7 cellular contexts compared by ENCODE assay signal in genomic region chr3:9750556-9751411, GRCh38. TPM values are rescaled to one million over a fixed set of nuclear protein-coding genes. Genes with fewer than 3 reads are reported as not detected.
DNase-seq lines count a peak whose midpoint lies in the region; ATAC-seq and TF ChIP-seq lines count a peak whose summit lies in the region.

No MANE protein-coding gene starts in this region.

- H2AFZ ChIP-seq in HCT116 (ENCODE audit: low read depth, low read length, poor library complexity, severe bottlenecking) (peak overlapping the region; percentile 2), SK-N-SH (ENCODE audit: low read depth) (peak overlapping the region; percentile 85; the same call in 1 of the 2 replicates)

- peak overlapping the region; percentile 74 for H3K27ac ChIP-seq in HCT116 (ENCODE audit: low read depth, low read length)
- peak overlapping the region; percentile 93 to 99 for H3K27ac ChIP-seq in SK-N-SH (ENCODE audit: low read depth in 2 of 2, low read length in 1 of 2)
- H3K27ac ChIP-seq in esophagus squamous epithelium, result peak overlapping the region; percentile 82 to 98 (median 96)

- H3K4me3 ChIP-seq in HCT116 (replicated peaks in 1 of 2; ENCODE audit: low read depth in 1 of 2, low read length in 2 of 2) (peak overlapping the region; percentile 73 to 82), SK-N-SH (ENCODE audit: low read depth in 2 of 2, low read length in 1 of 2) (peak overlapping the region; percentile 79 to 99), esophagus squamous epithelium (peak overlapping the region; percentile 49 to 87 (median 72))

- RAD21 ChIA-PET in HCT116 (lab: Charles Lee; ENCODE audit: low non-redundant PET in 1 of 2, low total read pairs in 2 of 2, uncharacterized antibody in 2 of 2, unreplicated experiment in 2 of 2), result interaction anchor here in 1 of 2 experiments (1.2 kb wide), 1 partner anchor 35 kb away, joined by 3 read pairs; no protein-coding TSS in a partner anchor

- TF ChIP-seq RAD21 in HCT116 (IDR thresholded peaks at IDR 0.05; ENCODE audit: low read depth) (no peak), SK-N-SH (IDR thresholded peaks at IDR 0.05; ENCODE audit: low read length) (no peak)

- no peaks in the 10 kb centered on the region for H4K20me1 ChIP-seq in HCT116 (ENCODE audit: insufficient read depth)
- no peaks in the 10 kb centered on the region for H4K20me1 ChIP-seq in SK-N-SH (ENCODE audit: insufficient read depth)

- TF ChIP-seq CTCF in HCT116 (IDR thresholded peaks at IDR 0.05 in 2 of 3, conservative IDR thresholded peaks at IDR 0.05 in 1 of 3; ENCODE audit: borderline replicate concordance in 1 of 3, insufficient read depth in 1 of 3, low read depth in 2 of 3, low read length in 2 of 3), result no peak
- TF ChIP-seq CTCF in SK-N-SH (IDR thresholded peaks at IDR 0.05), result no peak
- no peak for TF ChIP-seq CTCF in esophagus squamous epithelium (IDR thresholded peaks at IDR 0.05)
- TF ChIP-seq CTCF in progenitor cell of endocrine pancreas (IDR thresholded peaks at IDR 0.05; ENCODE audit: unreplicated experiment), result no peak

- ATAC-seq in HCT116 (no peak), GM18505 (IDR thresholded peaks at IDR 0.05; ENCODE audit: unreplicated experiment) (no peak)

- H3K9me3 Mint-ChIP-seq in progenitor cell of endocrine pancreas (ENCODE audit: low read depth), result no peaks in the 10 kb centered on the region

- peaks cover 8 to 18% of the 10 kb centered on the region in 2 experiments for H3K4me1 ChIP-seq in HCT116 (ENCODE audit: control insufficient read depth in 1 of 2, insufficient read depth in 2 of 2, low read length in 2 of 2)
- peaks cover 17 to 20% of the 10 kb centered on the region in 2 experiments for H3K4me1 ChIP-seq in SK-N-SH (ENCODE audit: control insufficient read depth in 1 of 2, insufficient read depth in 2 of 2, low read depth in 1 of 2, low read length in 1 of 2)
- peaks cover 12 to 52% (median 29%) of the 10 kb centered on the region in 3 donors for H3K4me1 ChIP-seq in esophagus squamous epithelium

- H3K9ac ChIP-seq in HCT116 (ENCODE audit: low read length) (peak overlapping the region; percentile 78), SK-N-SH (peak overlapping the region; percentile 74)

- no peaks in the 10 kb centered on the region for H3K9me3 ChIP-seq in HCT116 (ENCODE audit: control insufficient read depth in 1 of 2, insufficient read depth in 1 of 2, low read depth in 1 of 2, low read length in 2 of 2)
- H3K9me3 ChIP-seq in SK-N-SH, result no peaks in the 10 kb centered on the region
- H3K9me3 ChIP-seq in esophagus squamous epithelium, result no peaks in the 10 kb centered on the region

- no peaks in the 10 kb centered on the region for H3K9me2 ChIP-seq in HCT116 (ENCODE audit: insufficient read depth)
- no peaks in the 10 kb centered on the region for H3K9me2 ChIP-seq in SK-N-SH

- H3K27me3 ChIP-seq in HCT116 (ENCODE audit: insufficient read depth, low read length), result no peaks in the 10 kb centered on the region
- H3K27me3 ChIP-seq in SK-N-SH (ENCODE audit: insufficient read depth), result no peaks in the 10 kb centered on the region
- no peaks in the 10 kb centered on the region for H3K27me3 ChIP-seq in esophagus squamous epithelium

- TF ChIP-seq POLR2A in HCT116 (IDR thresholded peaks at IDR 0.05; ENCODE audit: borderline replicate concordance, extremely low read depth, insufficient read depth, insufficient read length), result no peak
- no peak for TF ChIP-seq POLR2A in esophagus squamous epithelium (IDR thresholded peaks at IDR 0.05)
- TF ChIP-seq POLR2A in GM18505 (IDR thresholded peaks at IDR 0.05; ENCODE audit: borderline replicate concordance, extremely low read depth, insufficient read depth, insufficient read length), result no peak

- H3K79me2 ChIP-seq in HCT116 (ENCODE audit: insufficient read depth, low read length), result peaks cover 8% of the 10 kb centered on the region
- H3K79me2 ChIP-seq in SK-N-SH (ENCODE audit: insufficient read depth), result peaks cover 31% of the 10 kb centered on the region

- peak overlapping the region; percentile 99 for H3K4me2 ChIP-seq in HCT116 (ENCODE audit: low read length)
- H3K4me2 ChIP-seq in SK-N-SH, result peak overlapping the region; percentile 97

- TSS peak; percentile 50 for BruUV-seq in HCT116 (replicated peaks; lab: Mats Ljungman, UMichigan)

- H3K27me3 Mint-ChIP-seq in progenitor cell of endocrine pancreas, result no peaks in the 10 kb centered on the region

- H3K36me3 ChIP-seq in HCT116 (ENCODE audit: control insufficient read depth in 1 of 2, insufficient read depth in 2 of 2, low read length in 2 of 2) (peaks cover 21 to 32% of the 10 kb centered on the region in 2 experiments), SK-N-SH (replicated peaks in 1 of 2; ENCODE audit: control insufficient read depth in 1 of 2, insufficient read depth in 2 of 2, low read length in 1 of 2) (peaks cover 33 to 39% of the 10 kb centered on the region in 2 experiments), esophagus squamous epithelium (peaks cover 5 to 73% (median 18%) of the 10 kb centered on the region in 3 donors)

- H3K4me1 Mint-ChIP-seq in progenitor cell of endocrine pancreas (ENCODE audit: low read depth), result peaks cover 15% of the 10 kb centered on the region

- TF ChIP-seq EP300 in SK-N-SH (IDR thresholded peaks at IDR 0.05; ENCODE audit: borderline replicate concordance in 1 of 2, low read depth in 1 of 2, low read length in 1 of 2), result no peak

- intact Hi-C loops in HCT116 (cut with micrococcal nuclease), result no loop called here
- intact Hi-C loops in esophagus squamous epithelium (cut with DNase I), result no loop called here

- POLR2A ChIA-PET in HCT116 (lab: Charles Lee), result no interaction called here
- POLR2A ChIA-PET in SK-N-SH (lab: Yijun Ruan, JAX), result interaction anchor here (1.1 to 3.3 kb wide), 5 partner anchors 12 to 354 kb away, joined by 3 to 22 read pairs (median 4); partner anchors contain the start of genes BRPF1 and CAMK1

- DNase-seq in HCT116 (ENCODE audit: low read depth, low spot score), result no peak
- DNase-seq in SK-N-SH, result no peak
- DNase-seq in esophagus squamous epithelium (lab: John Stamatoyannopoulos, UW), result no peak
- DNase-seq in progenitor cell of endocrine pancreas (ENCODE audit: low spot score, unreplicated experiment), result no peak
- no peak for DNase-seq in NK-92 (lab: John Stamatoyannopoulos, UW; ENCODE audit: unreplicated experiment)
- no peak for DNase-seq in OCI-M2 (lab: John Stamatoyannopoulos, UW; ENCODE audit: unreplicated experiment)

- 24% methylated on average over 15 of the region's 17 CpGs for WGBS in SK-N-SH (ENCODE audit: low lambda C conversion rate)
- WGBS in esophagus squamous epithelium, 2 donors, result 26 to 27% methylated on average over 14 of the region's 17 CpGs

- CTCF ChIA-PET in HCT116 (lab: Charles Lee), result no interaction called here
- CTCF ChIA-PET in SK-N-SH (lab: Yijun Ruan, JAX), result interaction anchor here (0.9 kb wide), 1 partner anchor 195 kb away, joined by 4 read pairs; no protein-coding TSS in a partner anchor

- H3K36me3 Mint-ChIP-seq in progenitor cell of endocrine pancreas (ENCODE audit: insufficient read depth), result peaks cover 12% of the 10 kb centered on the region

- peaks cover 28% of the 10 kb centered on the region for H3F3A ChIP-seq in SK-N-SH (replicated peaks; ENCODE audit: insufficient read depth)

- peak overlapping the region; percentile 96 for H3K4me3 Mint-ChIP-seq in progenitor cell of endocrine pancreas (ENCODE audit: low read depth)

- peak overlapping the region; percentile 98 for H3K27ac Mint-ChIP-seq in progenitor cell of endocrine pancreas

TF ChIP-seq in HCT116, 20 proteins besides CTCF, POLR2A, EP300 and RAD21 (continues in another document):
- TF ChIP-seq POLR2AphosphoS5 (IDR thresholded peaks at IDR 0.05; ENCODE audit: low read depth, low read length) (no peak), EZH2phosphoT487 (IDR thresholded peaks at IDR 0.05; ENCODE audit: borderline replicate concordance) (no peak), EZH2 (IDR thresholded peaks at IDR 0.05) (no peak)

TF ChIP-seq in SK-N-SH, 30 proteins besides CTCF, POLR2A, EP300 and RAD21 (continues in another document):
- TF ChIP-seq CHD2 (IDR thresholded peaks at IDR 0.05; ENCODE audit: low read length, partially characterized antibody) (no peak), FOXM1 (IDR thresholded peaks at IDR 0.05; ENCODE audit: low read depth) (no peak), MEF2A (IDR thresholded peaks at IDR 0.05; ENCODE audit: borderline replicate concordance, low read depth) (no peak)

RNA-seq across cellular contexts. Expression of gene OGG1, which starts 1.0 kb away (rescaled TPM):
- total RNA-seq in HCT116 (2021; ENCODE audit: unreplicated experiment), result 16.3 TPM
- polyA plus RNA-seq in HCT116 (2012), result 12.0 and 12.4 TPM in 2 replicates
- polyA plus RNA-seq in SK-N-SH (2012; rRNA removed), result 26.8 and 30.9 TPM in 2 replicates
- 15.2 and 22.6 TPM in 2 replicates for polyA plus RNA-seq in SK-N-SH (2012; cell fraction: cytosol; rRNA removed)
- 48.8 and 49.9 TPM in 2 replicates for polyA plus RNA-seq in SK-N-SH (2012; cell fraction: nucleus; rRNA removed)
- total RNA-seq in esophagus squamous epithelium, result 10 to 100 TPM in 2 of 4 donors, 1 to 10 TPM in 2; 9.5 to 20.6 (median 10.5) TPM
- 46.3 and 47.7 TPM in 2 replicates for total RNA-seq in progenitor cell of endocrine pancreas

RNA-seq across cellular contexts. Expression of gene CAMK1, which starts 19.0 kb away (rescaled TPM):
- total RNA-seq in HCT116 (2021; ENCODE audit: unreplicated experiment), result 19.7 TPM
- polyA plus RNA-seq in HCT116 (2012), result 20.6 and 21.8 TPM in 2 replicates
- 44.9 and 47.1 TPM in 2 replicates for polyA plus RNA-seq in SK-N-SH (2012; rRNA removed)
- polyA plus RNA-seq in SK-N-SH (2012; cell fraction: cytosol; rRNA removed), result 30.5 and 35.8 TPM in 2 replicates
- 39.3 and 46.4 TPM in 2 replicates for polyA plus RNA-seq in SK-N-SH (2012; cell fraction: nucleus; rRNA removed)
- 10 to 100 TPM in 2 of 4 donors, 1 to 10 TPM in 2; 2.9 to 19.6 (median 7.6) TPM for total RNA-seq in esophagus squamous epithelium
- total RNA-seq in progenitor cell of endocrine pancreas, result 16.9 and 17.1 TPM in 2 replicates

RNA-seq across cellular contexts. Expression of gene BRPF1, which starts 19.2 kb away (rescaled TPM):
- total RNA-seq in HCT116 (2021; ENCODE audit: unreplicated experiment), result 23.6 TPM
- polyA plus RNA-seq in HCT116 (2012), result 16.9 and 18.5 TPM in 2 replicates
- polyA plus RNA-seq in SK-N-SH (2012; rRNA removed), result 12.0 and 13.0 TPM in 2 replicates
- polyA plus RNA-seq in SK-N-SH (2012; cell fraction: cytosol; rRNA removed), result 6.7 and 8.3 TPM in 2 replicates
- 30.8 and 38.8 TPM in 2 replicates for polyA plus RNA-seq in SK-N-SH (2012; cell fraction: nucleus; rRNA removed)
- 10 to 100 TPM in 3 of 4 donors, 1 to 10 TPM in 1; 9.8 to 18.3 (median 15.4) TPM for total RNA-seq in esophagus squamous epithelium
- 25.2 and 25.6 TPM in 2 replicates for total RNA-seq in progenitor cell of endocrine pancreas

RNA-seq across cellular contexts. Expression of gene TADA3, which starts 41.5 kb away (rescaled TPM):
- 72.0 TPM for total RNA-seq in HCT116 (2021; ENCODE audit: unreplicated experiment)
- 57.9 and 70.3 TPM in 2 replicates for polyA plus RNA-seq in HCT116 (2012)
- 84.1 and 102 TPM in 2 replicates for polyA plus RNA-seq in SK-N-SH (2012; rRNA removed)
- 54.6 and 75.9 TPM in 2 replicates for polyA plus RNA-seq in SK-N-SH (2012; cell fraction: cytosol; rRNA removed)
- polyA plus RNA-seq in SK-N-SH (2012; cell fraction: nucleus; rRNA removed), result 67.6 and 74.7 TPM in 2 replicates
- 10 to 100 TPM; 34.7 to 54.4 (median 44.8) TPM for total RNA-seq in esophagus squamous epithelium
- total RNA-seq in progenitor cell of endocrine pancreas, result 66.6 and 70.8 TPM in 2 replicates

RNA-seq across cellular contexts. Expression of gene ARPC4, which starts 42.1 kb away (rescaled TPM):
- 110 TPM for total RNA-seq in HCT116 (2021; ENCODE audit: unreplicated experiment)
- polyA plus RNA-seq in HCT116 (2012), result 61.8 and 89.3 TPM in 2 replicates
- polyA plus RNA-seq in SK-N-SH (2012; rRNA removed), result 220 and 233 TPM in 2 replicates
- 213 and 244 TPM in 2 replicates for polyA plus RNA-seq in SK-N-SH (2012; cell fraction: cytosol; rRNA removed)
- polyA plus RNA-seq in SK-N-SH (2012; cell fraction: nucleus; rRNA removed), result 74.3 and 105 TPM in 2 replicates
- 100 to 1,000 TPM; 125 to 244 (median 167) TPM for total RNA-seq in esophagus squamous epithelium
- total RNA-seq in progenitor cell of endocrine pancreas, result 129 and 135 TPM in 2 replicates
